16 cellular contexts compared by ENCODE assay signal in genomic region chr17:49589556-49589885, GRCh38. TPM values are rescaled to one million over a fixed set of nuclear protein-coding genes. Genes with fewer than 3 reads are reported as not detected.
DNase-seq lines count a peak whose midpoint lies in the region; ATAC-seq and TF ChIP-seq lines count a peak whose summit lies in the region.
"Had no signal": no experiment of that assay in that cellular context is flagged by ENCODE, and none has a peak within 500 bp of the region (broad histone marks: within the 10 kb centered on the region; RNA-seq: fewer than 3 reads in every experiment).

No MANE protein-coding gene starts in this region.

- TF ChIP-seq POLR2A in tibial nerve (IDR thresholded peaks at IDR 0.05): no peak

- no peaks in the 10 kb centered on the region for H3K9me3 Mint-ChIP-seq in activated T-helper 17 cell treated with anti-CD3 and anti-CD28 coated beads, Interleukin-2, amount 50 U/mL, for 72 hours
- no peaks in the 10 kb centered on the region for H3K9me3 Mint-ChIP-seq in glutamatergic neuron (ENCODE audit: unreplicated experiment)
- H3K9me3 Mint-ChIP-seq in stimulated activated memory B cell treated with anti-CD40 and anti-IgM and Interleukin-4, amounts not matched to agents 10 μg/mL and 1 μg/mL and 100 μg/mL, for 72 hours: no peaks in the 10 kb centered on the region

- H3K36me3 ChIP-seq in tibial nerve: peaks cover 0 to 46% (median 0%) of the 10 kb centered on the region in 3 donors
- H3K36me3 ChIP-seq: SJCRH30 had no signal

- no peaks in the 10 kb centered on the region for H3K9me3 ChIP-seq in tibial nerve
- H3K9me3 ChIP-seq: SJCRH30 had no signal

- no peak overlapping the region for H3K27ac ChIP-seq in tibial nerve
- H3K27ac ChIP-seq: HL-60, PC-9, SJCRH30 had no signal

- no peak for ATAC-seq in activated T-helper 17 cell treated with anti-CD3 and anti-CD28 coated beads, Interleukin-2, amount 50 U/mL, for 72 hours (replicated peaks)
- no peak for ATAC-seq in stimulated activated memory B cell treated with anti-CD40 and anti-IgM and Interleukin-4, amounts not matched to agents 10 μg/mL and 1 μg/mL and 100 μg/mL, for 72 hours

- 76 to 84% methylated on average over 2 of the region's 2 CpGs for WGBS in tibial nerve, 2 donors

- no peak for TF ChIP-seq EP300 in tibial nerve (IDR thresholded peaks at IDR 0.05)

- H3K27me3 ChIP-seq in tibial nerve: no peaks in the 10 kb centered on the region
- H3K27me3 ChIP-seq: SJCRH30 had no signal

- no peak overlapping the region for H3K4me3 Mint-ChIP-seq in activated T-helper 17 cell treated with anti-CD3 and anti-CD28 coated beads, Interleukin-2, amount 50 U/mL, for 72 hours
- H3K4me3 Mint-ChIP-seq in glutamatergic neuron (ENCODE audit: unreplicated experiment): no peak overlapping the region
- no peak overlapping the region for H3K4me3 Mint-ChIP-seq in stimulated activated memory B cell treated with anti-CD40 and anti-IgM and Interleukin-4, amounts not matched to agents 10 μg/mL and 1 μg/mL and 100 μg/mL, for 72 hours

- H3K36me3 Mint-ChIP-seq in activated T-helper 17 cell treated with anti-CD3 and anti-CD28 coated beads, Interleukin-2, amount 50 U/mL, for 72 hours (ENCODE audit: low read depth): peaks cover 12% of the 10 kb centered on the region
- peaks cover 11% of the 10 kb centered on the region for H3K36me3 Mint-ChIP-seq in glutamatergic neuron (ENCODE audit: unreplicated experiment)
- peaks cover 24% of the 10 kb centered on the region for H3K36me3 Mint-ChIP-seq in stimulated activated memory B cell treated with anti-CD40 and anti-IgM and Interleukin-4, amounts not matched to agents 10 μg/mL and 1 μg/mL and 100 μg/mL, for 72 hours

- H3K27me3 Mint-ChIP-seq in activated T-helper 17 cell treated with anti-CD3 and anti-CD28 coated beads, Interleukin-2, amount 50 U/mL, for 72 hours: no peaks in the 10 kb centered on the region
- H3K27me3 Mint-ChIP-seq in glutamatergic neuron (ENCODE audit: unreplicated experiment): peaks cover 2% of the 10 kb centered on the region
- H3K27me3 Mint-ChIP-seq in stimulated activated memory B cell treated with anti-CD40 and anti-IgM and Interleukin-4, amounts not matched to agents 10 μg/mL and 1 μg/mL and 100 μg/mL, for 72 hours: no peaks in the 10 kb centered on the region

- no peak overlapping the region for H3K4me3 ChIP-seq in tibial nerve
- H3K4me3 ChIP-seq: PC-9, SJCRH30 had no signal

- peaks cover 0 to 3% (median 0%) of the 10 kb centered on the region in 4 donors for H3K4me1 ChIP-seq in tibial nerve
- H3K4me1 ChIP-seq: SJCRH30 had no signal

- peaks cover 7% of the 10 kb centered on the region for H3K4me1 Mint-ChIP-seq in activated T-helper 17 cell treated with anti-CD3 and anti-CD28 coated beads, Interleukin-2, amount 50 U/mL, for 72 hours
- H3K4me1 Mint-ChIP-seq in glutamatergic neuron (ENCODE audit: low read depth, unreplicated experiment): peaks cover 14% of the 10 kb centered on the region
- no peaks in the 10 kb centered on the region for H3K4me1 Mint-ChIP-seq in stimulated activated memory B cell treated with anti-CD40 and anti-IgM and Interleukin-4, amounts not matched to agents 10 μg/mL and 1 μg/mL and 100 μg/mL, for 72 hours

- DNase-seq in NCI-H524 (lab: John Stamatoyannopoulos, UW) (peak; percentile 40 to 85), NCI-H524 treated with DMSO at 0.1 percent for 48 hours (lab: John Stamatoyannopoulos, UW) (no peak), glutamatergic neuron (no peak), 8988T (no peak), tibial nerve (ENCODE audit: low spot score in 2 of 2) (no peak)
- no peak for DNase-seq in central memory CD4-positive, alpha-beta T cell
- DNase-seq: DMS153, NCI-H1417, NCI-H2029, PC-9, SJCRH30, SW 1271 had no signal

- peak overlapping the region; percentile 65 for H3K27ac Mint-ChIP-seq in activated T-helper 17 cell treated with anti-CD3 and anti-CD28 coated beads, Interleukin-2, amount 50 U/mL, for 72 hours
- H3K27ac Mint-ChIP-seq in glutamatergic neuron (ENCODE audit: unreplicated experiment): peak overlapping the region; percentile 44
- no peak overlapping the region for H3K27ac Mint-ChIP-seq in stimulated activated memory B cell treated with anti-CD40 and anti-IgM and Interleukin-4, amounts not matched to agents 10 μg/mL and 1 μg/mL and 100 μg/mL, for 72 hours

- TF ChIP-seq CTCF in glutamatergic neuron (IDR thresholded peaks at IDR 0.05; ENCODE audit: partially characterized antibody, unreplicated experiment) (no peak), tibial nerve (IDR thresholded peaks at IDR 0.05) (no peak)

RNA-seq across cellular contexts. Expression of gene NXPH3, which starts 13.8 kb away (rescaled TPM):
- total RNA-seq in activated T-helper 17 cell treated with anti-CD3 and anti-CD28 coated beads, Interleukin-2, amount 50 U/mL, for 72 hours: not detected
- 2.0 TPM for total RNA-seq in glutamatergic neuron (ENCODE audit: unreplicated experiment)
- 10 to 100 TPM in 2 of 4 donors, 1 to 10 TPM in 2; 5.4 to 21.9 (median 11.4) TPM for total RNA-seq in tibial nerve
- total RNA-seq: NCI-H460, PC-9 had no signal

Comparison
In these comparisons a context has a peak if more than half of its experiments do, and no peak if none do; other contexts are left out.
1. DNase-seq: peak in NCI-H524 (2 of 2); none in NCI-H524 treated with DMSO at 0.1 percent for 48 hours (single experiment), glutamatergic neuron (single experiment), 8988T (single experiment), central memory CD4-positive, alpha-beta T cell (single experiment) and tibial nerve (0 of 2).